In the genomic region with DNA sequence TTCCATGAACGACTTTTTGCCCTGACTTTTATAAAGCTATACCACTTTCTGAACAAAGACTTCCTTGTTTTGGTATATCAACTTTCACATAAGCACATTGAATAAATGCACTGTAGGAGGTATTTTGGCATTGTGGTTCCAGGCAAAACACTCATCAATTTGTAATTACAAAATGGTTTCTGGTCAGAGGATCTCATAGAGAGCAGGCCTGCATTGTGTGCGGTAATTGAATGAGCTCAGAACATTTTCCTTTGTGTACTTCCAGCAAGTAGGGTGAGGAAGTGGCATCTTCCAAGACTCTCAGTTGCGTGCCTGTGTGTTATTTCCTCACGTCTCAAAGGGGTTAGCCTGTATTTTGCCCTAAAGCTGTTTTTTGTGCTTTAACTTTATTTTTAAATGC, we compare ENCODE assay signal across 1 cellular context.
TF ChIP-seq lines count a peak whose summit lies in the region.

No MANE protein-coding gene starts in this region.

TF ChIP-seq in GM23338, 12 proteins besides CTCF, POLR2A, EP300 and RAD21 (continued from another document):
- TF ChIP-seq, protein P1, sequence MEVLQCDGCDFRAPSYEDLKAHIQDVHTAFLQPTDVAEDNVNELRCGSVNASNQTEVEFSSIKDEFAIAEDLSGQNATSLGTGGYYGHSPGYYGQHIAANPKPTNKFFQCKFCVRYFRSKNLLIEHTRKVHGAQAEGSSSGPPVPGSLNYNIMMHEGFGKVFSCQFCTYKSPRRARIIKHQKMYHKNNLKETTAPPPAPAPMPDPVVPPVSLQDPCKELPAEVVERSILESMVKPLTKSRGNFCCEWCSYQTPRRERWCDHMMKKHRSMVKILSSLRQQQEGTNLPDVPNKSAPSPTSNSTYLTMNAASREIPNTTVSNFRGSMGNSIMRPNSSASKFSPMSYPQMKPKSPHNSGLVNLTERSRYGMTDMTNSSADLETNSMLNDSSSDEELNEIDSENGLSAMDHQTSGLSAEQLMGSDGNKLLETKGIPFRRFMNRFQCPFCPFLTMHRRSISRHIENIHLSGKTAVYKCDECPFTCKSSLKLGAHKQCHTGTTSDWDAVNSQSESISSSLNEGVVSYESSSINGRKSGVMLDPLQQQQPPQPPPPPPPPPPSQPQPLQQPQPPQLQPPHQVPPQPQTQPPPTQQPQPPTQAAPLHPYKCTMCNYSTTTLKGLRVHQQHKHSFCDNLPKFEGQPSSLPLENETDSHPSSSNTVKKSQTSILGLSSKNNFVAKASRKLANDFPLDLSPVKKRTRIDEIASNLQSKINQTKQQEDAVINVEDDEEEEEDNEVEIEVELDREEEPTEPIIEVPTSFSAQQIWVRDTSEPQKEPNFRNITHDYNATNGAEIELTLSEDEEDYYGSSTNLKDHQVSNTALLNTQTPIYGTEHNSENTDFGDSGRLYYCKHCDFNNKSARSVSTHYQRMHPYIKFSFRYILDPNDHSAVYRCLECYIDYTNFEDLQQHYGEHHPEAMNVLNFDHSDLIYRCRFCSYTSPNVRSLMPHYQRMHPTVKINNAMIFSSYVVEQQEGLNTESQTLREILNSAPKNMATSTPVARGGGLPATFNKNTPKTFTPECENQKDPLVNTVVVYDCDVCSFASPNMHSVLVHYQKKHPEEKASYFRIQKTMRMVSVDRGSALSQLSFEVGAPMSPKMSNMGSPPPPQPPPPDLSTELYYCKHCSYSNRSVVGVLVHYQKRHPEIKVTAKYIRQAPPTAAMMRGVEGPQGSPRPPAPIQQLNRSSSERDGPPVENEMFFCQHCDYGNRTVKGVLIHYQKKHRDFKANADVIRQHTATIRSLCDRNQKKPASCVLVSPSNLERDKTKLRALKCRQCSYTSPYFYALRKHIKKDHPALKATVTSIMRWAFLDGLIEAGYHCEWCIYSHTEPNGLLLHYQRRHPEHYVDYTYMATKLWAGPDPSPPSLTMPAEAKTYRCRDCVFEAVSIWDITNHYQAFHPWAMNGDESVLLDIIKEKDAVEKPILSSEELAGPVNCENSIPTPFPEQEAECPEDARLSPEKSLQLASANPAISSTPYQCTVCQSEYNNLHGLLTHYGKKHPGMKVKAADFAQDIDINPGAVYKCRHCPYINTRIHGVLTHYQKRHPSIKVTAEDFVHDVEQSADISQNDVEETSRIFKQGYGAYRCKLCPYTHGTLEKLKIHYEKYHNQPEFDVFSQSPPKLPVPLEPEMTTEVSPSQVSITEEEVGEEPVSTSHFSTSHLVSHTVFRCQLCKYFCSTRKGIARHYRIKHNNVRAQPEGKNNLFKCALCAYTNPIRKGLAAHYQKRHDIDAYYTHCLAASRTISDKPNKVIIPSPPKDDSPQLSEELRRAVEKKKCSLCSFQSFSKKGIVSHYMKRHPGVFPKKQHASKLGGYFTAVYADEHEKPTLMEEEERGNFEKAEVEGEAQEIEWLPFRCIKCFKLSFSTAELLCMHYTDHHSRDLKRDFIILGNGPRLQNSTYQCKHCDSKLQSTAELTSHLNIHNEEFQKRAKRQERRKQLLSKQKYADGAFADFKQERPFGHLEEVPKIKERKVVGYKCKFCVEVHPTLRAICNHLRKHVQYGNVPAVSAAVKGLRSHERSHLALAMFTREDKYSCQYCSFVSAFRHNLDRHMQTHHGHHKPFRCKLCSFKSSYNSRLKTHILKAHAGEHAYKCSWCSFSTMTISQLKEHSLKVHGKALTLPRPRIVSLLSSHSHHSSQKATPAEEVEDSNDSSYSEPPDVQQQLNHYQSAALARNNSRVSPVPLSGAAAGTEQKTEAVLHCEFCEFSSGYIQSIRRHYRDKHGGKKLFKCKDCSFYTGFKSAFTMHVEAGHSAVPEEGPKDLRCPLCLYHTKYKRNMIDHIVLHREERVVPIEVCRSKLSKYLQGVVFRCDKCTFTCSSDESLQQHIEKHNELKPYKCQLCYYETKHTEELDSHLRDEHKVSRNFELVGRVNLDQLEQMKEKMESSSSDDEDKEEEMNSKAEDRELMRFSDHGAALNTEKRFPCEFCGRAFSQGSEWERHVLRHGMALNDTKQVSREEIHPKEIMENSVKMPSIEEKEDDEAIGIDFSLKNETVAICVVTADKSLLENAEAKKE (CRISPR knock-in tag; IDR thresholded peaks at IDR 0.05): no peak
